8 cellular contexts compared by ENCODE assay signal in the genomic region with DNA sequence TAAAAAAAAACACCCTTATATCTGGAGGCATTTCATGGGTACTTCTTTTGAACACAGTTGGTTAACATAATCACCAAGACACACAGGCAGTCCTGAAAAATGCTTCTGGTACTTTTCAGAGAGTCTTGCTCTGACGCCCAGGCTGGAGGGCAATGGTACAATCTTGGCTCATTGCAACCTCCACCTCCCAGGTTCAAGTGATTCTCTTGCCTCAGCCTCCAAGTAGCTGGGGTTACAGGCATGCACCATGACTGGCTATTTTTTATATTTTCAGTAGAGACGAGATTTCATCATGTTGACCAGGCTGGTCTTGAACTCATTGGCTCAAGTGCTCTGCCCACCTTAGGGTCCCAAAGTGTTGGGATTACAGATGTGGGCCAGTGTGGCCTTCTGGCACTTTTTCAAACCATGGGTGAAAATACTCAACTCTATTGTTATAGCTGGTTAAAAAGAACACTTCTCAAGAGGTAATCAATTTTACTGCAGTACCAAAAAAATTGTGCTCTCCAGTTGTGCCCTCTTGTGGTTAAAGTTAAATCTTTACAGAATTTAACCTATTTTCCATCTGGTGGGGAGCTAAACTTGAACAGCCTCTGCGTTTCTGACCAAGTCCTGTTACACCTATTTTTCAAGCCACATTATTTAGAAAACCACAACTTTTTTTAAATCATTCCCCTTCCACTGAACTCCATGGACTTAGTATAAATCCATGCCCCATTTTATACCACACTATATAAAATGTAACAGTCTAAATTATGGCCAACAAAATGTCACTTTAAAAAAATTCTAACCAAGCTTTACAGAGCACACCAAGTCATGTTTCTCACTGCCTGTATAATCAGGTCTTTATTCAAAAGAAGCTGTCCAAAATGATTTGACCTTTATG. TPM values are rescaled to one million over a fixed set of nuclear protein-coding genes. Genes with fewer than 3 reads are reported as not detected.
A peak's percentile ranks its signal among the peaks of the same experiment; 100 is the strongest.
DNase-seq lines count a peak whose midpoint lies in the region; ATAC-seq, FAIRE-seq and TF ChIP-seq lines count a peak whose summit lies in the region.

No MANE protein-coding gene starts in this region.

- H3K9ac ChIP-seq in astrocyte (ENCODE audit: low read length) (peak overlapping the region; percentile 7), neuronal stem cell (ENCODE audit: low read depth, low read length, poor library complexity) (no peak overlapping the region)

- no peak overlapping the region for H3K18ac ChIP-seq in neuronal stem cell (ENCODE audit: low read length)

- no peak overlapping the region for H2BK12ac ChIP-seq in neuronal stem cell (ENCODE audit: low read length)

- no peak overlapping the region for H2AK5ac ChIP-seq in neuronal stem cell (ENCODE audit: low read depth, low read length)

- H3K27me3 Mint-ChIP-seq in astrocyte (ENCODE audit: low read depth, unreplicated experiment) (no peaks in the 10 kb centered on the region), memory B cell (no peaks in the 10 kb centered on the region)

- peaks cover 4% of the 10 kb centered on the region for H3K79me1 ChIP-seq in neuronal stem cell (ENCODE audit: low read depth, low read length)

- WGBS in neuronal stem cell (ENCODE audit: extremely low coverage in 2 of 2, insufficient read length in 2 of 2, insufficient replicate concordance in 1 of 2), 2 donors = no CpG with 5 or more reads among the region's 3 CpGs

- no peak overlapping the region for H3K4ac ChIP-seq in neuronal stem cell (ENCODE audit: low read length)

- H3K4me3 ChIP-seq in astrocyte (ENCODE audit: insufficient read depth, low read depth, low read length) (no peak overlapping the region), neuronal stem cell (ENCODE audit: low read length in 2 of 2) (no peak overlapping the region)

- no peak overlapping the region for H2BK120ac ChIP-seq in neuronal stem cell (ENCODE audit: low read depth, low read length)

- H3K4me1 Mint-ChIP-seq in astrocyte (ENCODE audit: low read depth, unreplicated experiment) (peaks cover 31% of the 10 kb centered on the region), memory B cell (peaks cover 22% of the 10 kb centered on the region)

- H2AFZ ChIP-seq in astrocyte (ENCODE audit: low read depth, low read length) = no peak overlapping the region
- no peak overlapping the region for H2AFZ ChIP-seq in neuronal stem cell (ENCODE audit: low read length)

- H3K14ac ChIP-seq in neuronal stem cell (ENCODE audit: low read length) = no peak overlapping the region

- H3K27ac Mint-ChIP-seq in astrocyte (ENCODE audit: unreplicated experiment) (peak overlapping the region; percentile 92), memory B cell (peak overlapping the region; percentile 56)

- peak; percentile 37 for TF ChIP-seq CTCF in astrocyte (IDR thresholded peaks at IDR 0.05; ENCODE audit: insufficient read depth, low read depth, low read length)

- no peak overlapping the region for H3K23ac ChIP-seq in neuronal stem cell (ENCODE audit: low read depth, low read length, poor library complexity)

- no peak for ATAC-seq in memory B cell (ENCODE audit: low read depth)

- intact Hi-C loops in head of caudate nucleus (cut with DNase I) = no loop called here

- H3K27ac ChIP-seq in astrocyte (ENCODE audit: low read depth, low read length) (no peak overlapping the region), neuronal stem cell (replicated peaks; ENCODE audit: low read length) (no peak overlapping the region)

- H3K4me2 ChIP-seq in astrocyte (ENCODE audit: low read length) = peak overlapping the region; percentile 99
- H3K4me2 ChIP-seq in neuronal stem cell (ENCODE audit: insufficient read depth, low read length, poor library complexity, severe bottlenecking) = no peak overlapping the region

- DNase-seq in NCI-H345 (lab: John Stamatoyannopoulos, UW) = peak; percentile 6
- no peak for DNase-seq in NCI-H345 treated with DMSO at 0.1 percent for 48 hours (lab: John Stamatoyannopoulos, UW; ENCODE audit: unreplicated experiment)
- DNase-seq in NAMALWA (ENCODE audit: low spot score) = peak; percentile 75
- DNase-seq in astrocyte (ENCODE audit: low read depth) = peak; percentile 6
- peak; percentile 29 to 45 for DNase-seq in memory B cell (ENCODE audit: low spot score in 2 of 2)
- no peak for DNase-seq in head of caudate nucleus
- no peak for DNase-seq in UCSD-AML1 (lab: John Stamatoyannopoulos, UW; ENCODE audit: unreplicated experiment)
- no peak for DNase-seq in neuronal stem cell (ENCODE audit: low spot score)

- peak overlapping the region; percentile 34 for H3K4me3 Mint-ChIP-seq in astrocyte (ENCODE audit: unreplicated experiment)
- H3K4me3 Mint-ChIP-seq in memory B cell = no peak overlapping the region

- peaks cover 68% of the 10 kb centered on the region for H3K36me3 ChIP-seq in astrocyte (ENCODE audit: insufficient read depth, low read length)
- peaks cover 34 to 91% of the 10 kb centered on the region in 2 donors for H3K36me3 ChIP-seq in neuronal stem cell (replicated peaks in 1 of 2; ENCODE audit: control insufficient read depth in 2 of 2, insufficient read depth in 2 of 2, low read length in 2 of 2)

- FAIRE-seq in astrocyte (lab: Jason Lieb, UNC) = no peak

- no peaks in the 10 kb centered on the region for H3K27me3 ChIP-seq in astrocyte (ENCODE audit: insufficient read depth, low read length)
- no peaks in the 10 kb centered on the region for H3K27me3 ChIP-seq in neuronal stem cell (ENCODE audit: control insufficient read depth in 3 of 3, insufficient read depth in 3 of 3, low read depth in 1 of 3, low read length in 3 of 3)

- H4K20me1 ChIP-seq in astrocyte (ENCODE audit: insufficient read depth, low read length) = peaks cover 60% of the 10 kb centered on the region

- peaks cover 57% of the 10 kb centered on the region for H3K79me2 ChIP-seq in astrocyte (ENCODE audit: insufficient read depth, low read length)

- no peak overlapping the region for H2BK5ac ChIP-seq in neuronal stem cell (ENCODE audit: low read length)

- H3K36me3 Mint-ChIP-seq in astrocyte (ENCODE audit: low read depth, unreplicated experiment) (peaks cover 24% of the 10 kb centered on the region), memory B cell (peaks cover 18% of the 10 kb centered on the region)

- no peak overlapping the region for H2BK15ac ChIP-seq in neuronal stem cell (ENCODE audit: low read length)

- no peak overlapping the region for H4K91ac ChIP-seq in neuronal stem cell (ENCODE audit: low read depth, low read length, poor library complexity)

- H3K9me3 ChIP-seq in astrocyte (ENCODE audit: insufficient read depth, low read depth, low read length) (no peaks in the 10 kb centered on the region), neuronal stem cell (replicated peaks in 1 of 2; ENCODE audit: control insufficient read depth in 2 of 2, insufficient read depth in 1 of 2, low read depth in 1 of 2, low read length in 2 of 2) (no peaks in the 10 kb centered on the region)

- no peak overlapping the region for H4K8ac ChIP-seq in neuronal stem cell (ENCODE audit: low read depth, low read length)

- H3K4me1 ChIP-seq in astrocyte (ENCODE audit: insufficient read depth, low read length) (peaks cover 21% of the 10 kb centered on the region), neuronal stem cell (ENCODE audit: control insufficient read depth in 2 of 2, insufficient read depth in 1 of 2, low read depth in 1 of 2, low read length in 2 of 2) (peaks cover 6 to 18% of the 10 kb centered on the region in 2 donors)

- H3K9me3 Mint-ChIP-seq in astrocyte (ENCODE audit: unreplicated experiment) (no peaks in the 10 kb centered on the region), memory B cell (no peaks in the 10 kb centered on the region)

RNA-seq across cellular contexts. Expression of a gene that starts 1.2 kb away (rescaled TPM):
- total RNA-seq in astrocyte = 11.5 and 12.7 TPM in 2 replicates
- polyA plus RNA-seq in neuronal stem cell (2013, experiment 1 of 2) = 22.8 TPM
- polyA plus RNA-seq in neuronal stem cell (2013, experiment 2 of 2) = 24.2 TPM

RNA-seq across cellular contexts. Expression of a gene that starts 5.9 kb away (rescaled TPM):
- total RNA-seq in astrocyte = 2,056 and 2,248 TPM in 2 replicates
- 3,499 TPM for polyA plus RNA-seq in neuronal stem cell (2013, experiment 1 of 2)
- 3,563 TPM for polyA plus RNA-seq in neuronal stem cell (2013, experiment 2 of 2)

RNA-seq across cellular contexts. Expression of a gene that starts 6.4 kb away (rescaled TPM):
- 15.5 and 18.1 TPM in 2 replicates for total RNA-seq in astrocyte
- 22.1 TPM for polyA plus RNA-seq in neuronal stem cell (2013, experiment 1 of 2)
- 23.8 TPM for polyA plus RNA-seq in neuronal stem cell (2013, experiment 2 of 2)

Comparison
In these comparisons a context has a peak if more than half of its experiments do, and no peak if none do; other contexts are left out.
1. DNase-seq: peak in NCI-H345 (single experiment), NAMALWA (single experiment), astrocyte (single experiment) and memory B cell (2 of 2); none in NCI-H345 treated with DMSO at 0.1 percent for 48 hours (single experiment), head of caudate nucleus (0 of 42), UCSD-AML1 (single experiment) and neuronal stem cell (single experiment).